24 cellular contexts compared by ENCODE assay signal in the genomic region with DNA sequence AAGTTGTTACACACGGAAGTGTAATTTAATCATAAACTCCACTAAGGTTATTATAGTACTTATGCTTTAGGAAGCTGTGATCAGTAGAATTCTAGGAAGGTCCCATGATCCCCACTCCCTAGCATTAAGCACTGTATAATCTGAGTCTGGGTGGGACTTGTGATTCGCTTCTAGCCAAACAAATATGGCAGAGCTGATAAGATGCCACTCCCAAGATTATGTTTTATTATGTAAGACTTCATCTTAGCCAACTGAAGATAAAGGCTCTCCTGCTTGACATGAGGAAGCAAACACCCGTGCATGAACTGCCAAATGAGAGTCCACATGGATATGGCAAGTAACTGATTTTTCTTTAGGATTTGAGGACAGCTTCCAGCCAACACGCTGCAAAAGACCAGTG.
"Had no signal": no experiment of that assay in that cellular context is flagged by ENCODE, and none has a peak within 500 bp of the region (broad histone marks: within the 10 kb centered on the region; RNA-seq: fewer than 3 reads in every experiment).

No MANE protein-coding gene starts in this region.

- H3K36me3 ChIP-seq: gastrocnemius medialis, left lung, prostate gland, right atrium auricular region, sigmoid colon, spleen, stomach, thyroid gland had no signal

- H3K27ac Mint-ChIP-seq: mesothelial cell of epicardium; naive thymus-derived CD8-positive, alpha-beta T cell; nephron progenitor cell; type B pancreatic cell had no signal

- H3K4me1 ChIP-seq: gastrocnemius medialis, left lung, prostate gland, right atrium auricular region, sigmoid colon, spleen, stomach, thyroid gland had no signal

- H3K27ac ChIP-seq: dorsolateral prefrontal cortex, epithelial cell of prostate, gastrocnemius medialis, left lung, prostate gland, right atrium auricular region, sigmoid colon, spleen, stomach, thyroid gland had no signal

- H3K27me3 ChIP-seq: dorsolateral prefrontal cortex, gastrocnemius medialis, left lung, right atrium auricular region, sigmoid colon, spleen, stomach, thyroid gland had no signal

- H3K9me3 ChIP-seq: gastrocnemius medialis, prostate gland, thyroid gland had no signal

- H3K4me3 ChIP-seq: dorsolateral prefrontal cortex, gastrocnemius medialis, left lung, prostate gland, right atrium auricular region, sigmoid colon, spleen, stomach, thyroid gland had no signal

- H3K27me3 Mint-ChIP-seq: naive thymus-derived CD8-positive, alpha-beta T cell had no signal

- ATAC-seq: esophagus mucosa; gastrocnemius medialis; left lung; naive thymus-derived CD8-positive, alpha-beta T cell had no signal

- H3K36me3 Mint-ChIP-seq: type B pancreatic cell had no signal

- DNase-seq: dorsolateral prefrontal cortex; effector CD4-positive, alpha-beta T cell; foreskin fibroblast; gastrocnemius medialis; head of caudate nucleus; kidney; left lung; mesenchymal stem cell; naive thymus-derived CD8-positive, alpha-beta T cell; nephron progenitor cell; nucleus accumbens; sigmoid colon; spleen; stimulated activated CD4-positive, alpha-beta T cell treated with anti-CD3 and anti-CD28 coated beads, Interleukin-15, amount 100 ng/mL, for 24 hours; stimulated activated CD4-positive, alpha-beta T cell treated with anti-CD3 and anti-CD28 coated beads, Interleukin-2, amount 100 ng/mL, for 48 hours; stimulated activated naive CD4-positive, alpha-beta T cell treated with Interleukin-2 at 50 U/mL for 16 hours; stomach; thyroid gland had no signal

- H3K4me3 Mint-ChIP-seq: mesothelial cell of epicardium; naive thymus-derived CD8-positive, alpha-beta T cell; nephron progenitor cell; type B pancreatic cell had no signal

- H3K4me1 Mint-ChIP-seq: naive thymus-derived CD8-positive, alpha-beta T cell had no signal
